In genomic region chr4:77193511-77194236, GRCh38 we compare ENCODE assay signal across 8 cellular contexts. TPM values are rescaled to one million over a fixed set of nuclear protein-coding genes. Genes with fewer than 3 reads are reported as not detected.
DNase-seq lines count a peak whose midpoint lies in the region; ATAC-seq, FAIRE-seq and TF ChIP-seq lines count a peak whose summit lies in the region.

No MANE protein-coding gene starts in this region.

- no peaks in the 10 kb centered on the region for H3K27me3 Mint-ChIP-seq in Calu3 (ENCODE audit: unreplicated experiment)

- intact Hi-C loops in Calu3 (cut with micrococcal nuclease; ENCODE audit: unreplicated experiment): no loop called here

- no peak for TF ChIP-seq EP300 in upper lobe of left lung (IDR thresholded peaks at IDR 0.05)

- no peak overlapping the region for H3K27ac Mint-ChIP-seq in Calu3 (ENCODE audit: unreplicated experiment)

- H3K36me3 Mint-ChIP-seq in Calu3 (ENCODE audit: insufficient read depth, unreplicated experiment): no peaks in the 10 kb centered on the region

- H3K27ac ChIP-seq in neutrophil (peak overlapping the region; percentile 89), upper lobe of left lung (peak overlapping the region in 3 of 4 donors; percentile 47 to 61 (median 50))

- WGBS in upper lobe of left lung, 2 donors: 70 to 76% methylated on average over 21 of the region's 21 CpGs

- peaks cover 6% of the 10 kb centered on the region for H3K4me1 Mint-ChIP-seq in Calu3 (ENCODE audit: low read depth, unreplicated experiment)

- CTCF ChIA-PET in Calu3 (lab: Charles Lee): interaction anchor here (0.6 kb wide), 1 partner anchor 10 kb away, joined by 4 read pairs; no protein-coding TSS in a partner anchor

- no peak overlapping the region for H3K4me3 Mint-ChIP-seq in Calu3 (ENCODE audit: low read depth, unreplicated experiment)

- DNase-seq in T-helper 9 cell (peak; percentile 38), anterior cingulate cortex (lab: John Stamatoyannopoulos, UW) (peak in 32 of 58 donors; percentile 1 to 43 (median 18)), upper lobe of left lung (peak in 1 of 2 donors; percentile 82), Calu3 (no peak), D721Med (ENCODE audit: insufficient read length, low spot score) (no peak)

- BruUV-seq in Calu3 (replicated peaks; lab: Mats Ljungman, UMichigan): no TSS peak

- H3K9me3 ChIP-seq in neutrophil (no peaks in the 10 kb centered on the region), upper lobe of left lung (no peaks in the 10 kb centered on the region)

- H3K4me1 ChIP-seq in neutrophil (ENCODE audit: control insufficient read depth in 1 of 2, insufficient read depth in 1 of 2, low read depth in 1 of 2, low read length in 1 of 2): peaks cover 21% of the 10 kb centered on the region in 2 experiments
- H3K4me1 ChIP-seq in upper lobe of left lung: no peaks in the 10 kb centered on the region

- H3K9me3 Mint-ChIP-seq in Calu3 (ENCODE audit: low read depth, unreplicated experiment): no peaks in the 10 kb centered on the region

- H3K36me3 ChIP-seq in neutrophil (no peaks in the 10 kb centered on the region), upper lobe of left lung (no peaks in the 10 kb centered on the region)

- H3K4me3 ChIP-seq in neutrophil (ENCODE audit: low read depth in 1 of 2, low read length in 1 of 2): peak overlapping the region; percentile 66 to 67
- peak overlapping the region in 3 of 4 donors; percentile 13 to 39 (median 22) for H3K4me3 ChIP-seq in upper lobe of left lung

- TF ChIP-seq POLR2A in upper lobe of left lung (IDR thresholded peaks at IDR 0.05): peak in 1 of 4 donors; percentile 56

- ATAC-seq in GM18873 (IDR thresholded peaks at IDR 0.05; ENCODE audit: low FRiP score, unreplicated experiment): peak; percentile 92
- peak; percentile 88 for ATAC-seq in HG03064 (IDR thresholded peaks at IDR 0.05; ENCODE audit: low read depth, unreplicated experiment)
- peak; percentile 78 to 85 for ATAC-seq in upper lobe of left lung (ENCODE audit: low FRiP score in 2 of 2)

- peak; percentile 35 for TF ChIP-seq CTCF in neutrophil (IDR thresholded peaks at IDR 0.05)
- TF ChIP-seq CTCF in upper lobe of left lung (IDR thresholded peaks at IDR 0.05): no peak
- no peak for TF ChIP-seq CTCF in Calu3 (IDR thresholded peaks at IDR 0.05; ENCODE audit: unreplicated experiment)
- no peak for TF ChIP-seq CTCF in D721Med (IDR thresholded peaks at IDR 0.05; ENCODE audit: insufficient read depth, missing control alignments)

- no peak for FAIRE-seq in D721Med (lab: Jason Lieb, UNC)

- H3K27me3 ChIP-seq in neutrophil: no peaks in the 10 kb centered on the region
- no peaks in the 10 kb centered on the region for H3K27me3 ChIP-seq in upper lobe of left lung

RNA-seq across cellular contexts. Expression of gene CCNG2, which starts 36.7 kb away (rescaled TPM):
- total RNA-seq in upper lobe of left lung (10 to 100 TPM; 14.1 to 50.5 (median 27.3) TPM), Calu3 (2022) (25.2 and 26.1 TPM in 2 replicates)

Comparison
In these comparisons a context has a peak if more than half of its experiments do, and no peak if none do; other contexts are left out.
1. DNase-seq: peak in T-helper 9 cell (single experiment) and anterior cingulate cortex (32 of 58); none in Calu3 (single experiment) and D721Med (single experiment).
2. Peak in every context shown above with its lines, with median percentiles within 50 percentile points of each other: ATAC-seq.